ENCODE assay signal across 15 cellular contexts in the genomic region with DNA sequence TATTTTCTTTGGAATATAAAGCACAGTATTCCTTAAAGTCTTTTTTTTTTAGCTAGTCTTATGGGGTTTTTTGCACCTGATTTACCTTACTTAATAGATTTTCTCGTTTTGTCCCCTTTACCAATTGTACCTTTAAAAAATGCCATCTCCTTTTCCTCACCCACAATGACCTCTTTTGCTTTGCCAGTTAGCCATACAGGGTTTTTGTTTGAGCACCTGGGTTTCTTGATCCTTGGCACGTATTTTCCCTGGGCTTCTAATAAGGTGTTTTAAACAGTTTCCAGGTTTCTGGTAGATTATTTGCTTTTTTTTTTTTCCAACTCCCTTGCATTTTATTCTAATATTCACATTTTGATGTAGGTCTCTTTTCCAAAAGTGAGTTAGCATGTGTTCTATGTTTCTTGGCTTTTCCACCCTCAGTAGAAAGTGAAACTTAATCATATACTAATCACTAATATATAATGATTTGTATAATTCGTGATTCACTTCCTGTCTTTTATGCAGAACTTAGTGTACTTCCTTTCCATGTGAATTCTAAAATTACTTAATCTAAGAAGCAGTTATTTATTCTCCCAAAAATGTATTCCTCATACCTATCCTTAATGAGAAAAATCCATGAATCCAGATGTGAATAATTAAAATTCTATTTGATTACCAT.
DNase-seq lines count a peak whose midpoint lies in the region; ATAC-seq, FAIRE-seq and TF ChIP-seq lines count a peak whose summit lies in the region.
"Had no signal": no experiment of that assay in that cellular context is flagged by ENCODE, and none has a peak within 500 bp of the region (broad histone marks: within the 10 kb centered on the region; RNA-seq: fewer than 3 reads in every experiment).

No MANE protein-coding gene starts in this region.

- no peak overlapping the region for H2AK5ac ChIP-seq in IMR-90 (ENCODE audit: low read depth, low read length)

- no peaks in the 10 kb centered on the region for H3K36me3 ChIP-seq in IMR-90 (ENCODE audit: control insufficient read depth, insufficient read depth, low read length)
- no peaks in the 10 kb centered on the region for H3K36me3 ChIP-seq in bronchial epithelial cell (ENCODE audit: control insufficient read depth, insufficient read depth, low read length)
- H3K36me3 ChIP-seq in keratinocyte (ENCODE audit: control insufficient read depth in 2 of 2, extremely low read depth in 1 of 2, insufficient read depth in 2 of 2, low read length in 2 of 2), result no peaks in the 10 kb centered on the region

- no peak overlapping the region for H3K56ac ChIP-seq in IMR-90 (ENCODE audit: extremely low read depth, insufficient read depth, low read length)

- no peaks in the 10 kb centered on the region for H3K79me1 ChIP-seq in IMR-90 (ENCODE audit: low read depth in 1 of 2, low read length in 2 of 2)

- H2BK5ac ChIP-seq in IMR-90 (ENCODE audit: low read depth, low read length, poor library complexity, severe bottlenecking), result peak overlapping the region; percentile 92

- H3K18ac ChIP-seq in IMR-90 (ENCODE audit: low read depth, low read length), result peak overlapping the region; percentile 93; the same call in 1 of the 2 replicates

- FAIRE-seq in bronchial epithelial cell (lab: Jason Lieb, UNC) (no peak), keratinocyte (lab: Jason Lieb, UNC) (peak; percentile 46)

- no peaks in the 10 kb centered on the region for H3K79me2 ChIP-seq in keratinocyte (ENCODE audit: control insufficient read depth, insufficient read depth, low read length)

- in situ Hi-C loops in IMR-90 (cut with MboI; ENCODE audit: low sequenced_read_pairs), result no loop called here

- peak overlapping the region; percentile 36; the same call in 1 of the 2 replicates for H3K27ac ChIP-seq in IMR-90 (ENCODE audit: insufficient read depth, low read length)
- H3K27ac ChIP-seq in keratinocyte (ENCODE audit: control insufficient read depth, insufficient read depth, low read length), result peak overlapping the region; percentile 67
- H3K27ac ChIP-seq in RWPE1, result no peak overlapping the region

- no peak for TF ChIP-seq CTCF in IMR-90 (conservative IDR thresholded peaks at IDR 0.05; ENCODE audit: low read depth, low read length)
- TF ChIP-seq CTCF in bronchial epithelial cell (IDR thresholded peaks at IDR 0.05; ENCODE audit: insufficient read depth, low read length, severe bottlenecking), result no peak
- no peak for TF ChIP-seq CTCF in keratinocyte (optimal IDR thresholded peaks at IDR 0.05 in 1 of 3, IDR thresholded peaks at IDR 0.05 in 1 of 3, conservative IDR thresholded peaks at IDR 0.05 in 1 of 3; ENCODE audit: extremely low read depth in 1 of 3, insufficient read depth in 2 of 3, low read length in 3 of 3)
- no peak for TF ChIP-seq CTCF in RWPE1 (conservative IDR thresholded peaks at IDR 0.05; ENCODE audit: low read depth)

- 0 out of 2 replicates have a peak overlapping the region, but pooled peaks have one; percentile 44 for H3K14ac ChIP-seq in IMR-90 (replicated peaks; ENCODE audit: low read depth, low read length)

- peak overlapping the region; percentile 61; the same call in 1 of the 2 replicates for H3K23ac ChIP-seq in IMR-90 (ENCODE audit: low read depth, low read length)

- peak overlapping the region; percentile 93; the same call in 1 of the 2 replicates for H4K5ac ChIP-seq in IMR-90 (ENCODE audit: low read depth, low read length)

- TF ChIP-seq POLR2A in IMR-90 (IDR thresholded peaks at IDR 0.05; ENCODE audit: low read depth, low read length), result no peak

- POLR2A ChIA-PET in IMR-90 (lab: Charles Lee; ENCODE audit: unreplicated experiment) (interaction anchor here (0.6 kb wide), 1 partner anchor 14 kb away, joined by 5 read pairs; no protein-coding TSS in a partner anchor), RWPE1 (lab: Yijun Ruan, JAX; ENCODE audit: low non-redundant PET) (no interaction called here)

- H3K9me3 ChIP-seq in IMR-90 (ENCODE audit: control insufficient read depth, insufficient read depth, low read length) (no peaks in the 10 kb centered on the region), keratinocyte (ENCODE audit: control insufficient read depth, low read depth, low read length) (no peaks in the 10 kb centered on the region)
- H3K9me3 ChIP-seq: Caco-2 had no signal

- dilution Hi-C loops in IMR-90 (cut with HindIII; ENCODE audit: low sequenced_read_pairs, unreplicated experiment) (no loop called here), keratinocyte (cut with MboI; ENCODE audit: extremely low pct_ligation_motif_present, low sequenced_read_pairs) (no loop called here)

- H4K8ac ChIP-seq in IMR-90 (ENCODE audit: low read depth in 2 of 2, low read length in 2 of 2), result peak overlapping the region; percentile 69 to 91; a peak in 2 of 4 replicates

- no TSS peak for BruUV-seq in IMR-90 (replicated peaks; lab: Mats Ljungman, UMichigan)

- peaks cover 3% of the 10 kb centered on the region; the same call in 1 of the 2 replicates for H3K9me1 ChIP-seq in IMR-90 (ENCODE audit: insufficient read depth, low read length)
- H3K9me1 ChIP-seq in keratinocyte (ENCODE audit: control insufficient read depth, extremely low read depth, insufficient read depth, low read length), result no peaks in the 10 kb centered on the region

- H4K20me1 ChIP-seq in IMR-90 (ENCODE audit: insufficient read depth, low read length) (no peaks in the 10 kb centered on the region), keratinocyte (ENCODE audit: control insufficient read depth, extremely low read depth, insufficient read depth, low read length) (no peaks in the 10 kb centered on the region)

- H4K91ac ChIP-seq in IMR-90 (ENCODE audit: insufficient read depth, low read depth, low read length), result peak overlapping the region; percentile 52; the same call in 1 of the 2 replicates

- no peak overlapping the region for H2AK9ac ChIP-seq in IMR-90 (replicated peaks; ENCODE audit: low read depth, low read length, poor library complexity)

- no peak for ATAC-seq in IMR-90 (ENCODE audit: low read depth)
- ATAC-seq in GM19023 (IDR thresholded peaks at IDR 0.05; ENCODE audit: unreplicated experiment), result no peak

- CTCF ChIA-PET in IMR-90 (lab: Yijun Ruan, JAX) (interaction anchor here (0.6 to 1.1 kb wide), 2 partner anchors 9 to 1498 kb away, joined by 3 read pairs; no protein-coding TSS in a partner anchor), RWPE1 (lab: Yijun Ruan, JAX) (interaction anchor here (0.6 to 1.0 kb wide), 4 partner anchors 8 to 669 kb away, joined by 3 to 6 read pairs (median 3); no protein-coding TSS in a partner anchor)

- peak overlapping the region; percentile 80; the same call in 1 of the 2 replicates for H3K4ac ChIP-seq in IMR-90 (ENCODE audit: low read depth, low read length)

- intact Hi-C loops in IMR-90 (cut with micrococcal nuclease), result loop anchor here (10.0 kb wide), 1 partner anchor 865 kb away; no protein-coding TSS in a partner anchor

- WGBS in IMR-90 (ENCODE audit: extremely low coverage in 2 of 2, insufficient read length in 1 of 2), 2 experiments, result no CpG with 5 or more reads among the region's 3 CpGs

- H3K4me2 ChIP-seq in IMR-90 (ENCODE audit: low read depth, low read length) (peak overlapping the region; percentile 7; the same call in 1 of the 2 replicates), keratinocyte (ENCODE audit: control insufficient read depth, extremely low read depth, insufficient read depth, low read depth, low read length) (peak overlapping the region; percentile 66)

- 0 out of 3 replicates have a peak overlapping the region, but pooled peaks have one; percentile 70 for H2BK15ac ChIP-seq in IMR-90 (ENCODE audit: low read depth, low read length)

- no peak overlapping the region for H3K4me3 ChIP-seq in IMR-90 (ENCODE audit: insufficient read depth, low read depth, low read length)
- H3K4me3 ChIP-seq in bronchial epithelial cell (ENCODE audit: low read depth, low read length), result no peak overlapping the region
- H3K4me3 ChIP-seq in keratinocyte (ENCODE audit: control insufficient read depth in 2 of 3, extremely low read depth in 1 of 3, insufficient read depth in 2 of 3, low read depth in 1 of 3, low read length in 3 of 3), result peak overlapping the region in 1 of 3 experiments; percentile 15

- peak overlapping the region; percentile 81 for H2BK20ac ChIP-seq in IMR-90 (ENCODE audit: low read depth, low read length)

- H2BK120ac ChIP-seq in IMR-90 (ENCODE audit: low read depth, low read length), result peak overlapping the region; percentile 83; the same call in 1 of the 2 replicates

- TF ChIP-seq RAD21 in IMR-90 (IDR thresholded peaks at IDR 0.05; ENCODE audit: low read length), result no peak

- DNase-seq in EH (ENCODE audit: low read depth), result peak; percentile 32
- DNase-seq in IMR-90, result peak; percentile 44
- DNase-seq in bronchial epithelial cell (ENCODE audit: low read depth), result peak; percentile 76
- no peak for DNase-seq in keratinocyte (ENCODE audit: low read depth, low spot score)
- no peak for DNase-seq in ecto neural progenitor cell (ENCODE audit: low spot score)
- DNase-seq in RWPE1 (ENCODE audit: low spot score), result no peak
- no peak for DNase-seq in NCI-H774 (lab: John Stamatoyannopoulos, UW)
- DNase-seq: ACHN, AML-193, Caco-2, NCI-H187, NCI-H226, NCI-H524 treated with DMSO at 0.1 percent for 48 hours, RPMI8226 had no signal

- H3K4me1 ChIP-seq in IMR-90 (ENCODE audit: control insufficient read depth, insufficient read depth, low read length) (peaks cover 4% of the 10 kb centered on the region), keratinocyte (ENCODE audit: control insufficient read depth, extremely low read depth, insufficient read depth, low read length) (peaks cover 11% of the 10 kb centered on the region)
- H3K4me1 ChIP-seq: Caco-2 had no signal

- no peaks in the 10 kb centered on the region for H3K27me3 ChIP-seq in IMR-90 (ENCODE audit: control insufficient read depth, insufficient read depth, low read length)
- no peaks in the 10 kb centered on the region for H3K27me3 ChIP-seq in bronchial epithelial cell (ENCODE audit: control insufficient read depth, insufficient read depth, low read length)
- H3K27me3 ChIP-seq in keratinocyte (ENCODE audit: control insufficient read depth, extremely low read depth, insufficient read depth, low read length), result no peaks in the 10 kb centered on the region

- H3K9ac ChIP-seq in IMR-90 (ENCODE audit: low read depth, low read length) (no peak overlapping the region), keratinocyte (ENCODE audit: control insufficient read depth, extremely low read depth, insufficient read depth, low read length) (peak overlapping the region; percentile 30)

- H2AFZ ChIP-seq in IMR-90 (replicated peaks; ENCODE audit: low read length, poor library complexity) (no peak overlapping the region), keratinocyte (ENCODE audit: control insufficient read depth, low read length) (peak overlapping the region; percentile 75)

TF ChIP-seq in IMR-90, 13 proteins besides CTCF, POLR2A, EP300 and RAD21 (continues in another document):
- TF ChIP-seq CEBPB (IDR thresholded peaks at IDR 0.05; ENCODE audit: low read depth, low read length) (no peak), MAZ (IDR thresholded peaks at IDR 0.05; ENCODE audit: borderline replicate concordance, low read depth, low read length) (no peak)

Comparison
In these comparisons a context has a peak if more than half of its experiments do, and no peak if none do; other contexts are left out.
1. DNase-seq: peak in EH (single experiment), IMR-90 (single experiment) and bronchial epithelial cell (single experiment); none in keratinocyte (single experiment), ecto neural progenitor cell (single experiment), RWPE1 (single experiment) and NCI-H774 (single experiment).